1 cellular context compared by ENCODE assay signal in the genomic region with DNA sequence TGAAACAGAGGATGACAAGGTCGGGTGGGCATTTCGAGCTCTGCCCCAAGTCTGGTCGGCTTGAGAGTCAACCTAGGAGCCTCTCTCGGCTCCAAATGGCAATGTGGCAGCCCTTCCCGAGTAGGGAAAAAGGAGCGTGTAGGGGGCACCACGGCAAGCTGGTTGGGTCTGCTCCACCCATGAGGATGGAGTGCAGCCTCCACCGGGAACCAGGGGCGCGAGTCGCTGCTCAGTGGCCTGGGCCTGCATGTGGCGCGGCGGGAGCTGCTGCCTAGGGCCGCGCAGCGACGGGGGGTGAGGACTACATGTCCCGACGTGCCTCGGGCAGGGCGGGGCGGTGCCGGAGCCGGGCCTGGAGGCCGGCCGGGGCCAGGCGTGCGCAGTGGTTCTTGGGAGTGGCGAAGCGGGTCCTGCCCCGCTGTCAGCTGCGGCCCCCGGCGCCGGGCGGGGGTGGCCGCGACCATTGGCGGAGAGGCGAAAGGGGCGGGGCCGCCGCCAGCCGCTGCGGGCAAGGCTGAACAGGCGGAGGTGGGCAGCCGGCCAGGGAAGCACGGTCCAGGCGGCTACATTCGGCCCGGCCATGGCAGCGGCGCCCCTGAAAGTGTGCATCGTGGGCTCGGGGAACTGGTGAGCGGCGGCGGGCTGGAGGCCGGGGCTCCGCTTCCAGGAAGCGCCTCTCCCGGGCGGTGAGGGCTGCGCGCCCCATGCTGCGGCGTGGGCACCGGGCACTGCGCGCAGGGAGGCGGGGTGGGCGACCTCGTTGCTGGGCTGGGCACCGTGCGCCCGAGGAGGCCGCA.
TF ChIP-seq lines count a peak whose summit lies in the region.

GPD1L (plus strand) TSS at position 489 of the 797 bp plus-strand sequence; CDS start at position 581, 92 bp downstream.

TF ChIP-seq in HepG2, 621 proteins besides CTCF, POLR2A, EP300 and RAD21 (continued from another document and continues in another):
- TF ChIP-seq U2AF2 (IDR thresholded peaks at IDR 0.05; ENCODE audit: low read depth, low read length): no peak
- no peak for TF ChIP-seq ZNF775 (CRISPR knock-in tag; IDR thresholded peaks at IDR 0.05; ENCODE audit: borderline replicate concordance)
- TF ChIP-seq ZNF629 (CRISPR knock-in tag; conservative IDR thresholded peaks at IDR 0.05): no peak
- TF ChIP-seq XRCC5 (optimal IDR thresholded peaks at IDR 0.05; ENCODE audit: low read length): peak; percentile 28
- TF ChIP-seq ZNF496 (CRISPR knock-in tag; IDR thresholded peaks at IDR 0.05; ENCODE audit: insufficient replicate concordance): no peak
- TF ChIP-seq ZNF607 (CRISPR knock-in tag; IDR thresholded peaks at IDR 0.05; ENCODE audit: borderline replicate concordance): no peak; the same call in 1 of the 2 replicates
- TF ChIP-seq HDAC2 (CRISPR knock-in tag; IDR thresholded peaks at IDR 0.05): peak; percentile 43
- TF ChIP-seq, protein P1, sequence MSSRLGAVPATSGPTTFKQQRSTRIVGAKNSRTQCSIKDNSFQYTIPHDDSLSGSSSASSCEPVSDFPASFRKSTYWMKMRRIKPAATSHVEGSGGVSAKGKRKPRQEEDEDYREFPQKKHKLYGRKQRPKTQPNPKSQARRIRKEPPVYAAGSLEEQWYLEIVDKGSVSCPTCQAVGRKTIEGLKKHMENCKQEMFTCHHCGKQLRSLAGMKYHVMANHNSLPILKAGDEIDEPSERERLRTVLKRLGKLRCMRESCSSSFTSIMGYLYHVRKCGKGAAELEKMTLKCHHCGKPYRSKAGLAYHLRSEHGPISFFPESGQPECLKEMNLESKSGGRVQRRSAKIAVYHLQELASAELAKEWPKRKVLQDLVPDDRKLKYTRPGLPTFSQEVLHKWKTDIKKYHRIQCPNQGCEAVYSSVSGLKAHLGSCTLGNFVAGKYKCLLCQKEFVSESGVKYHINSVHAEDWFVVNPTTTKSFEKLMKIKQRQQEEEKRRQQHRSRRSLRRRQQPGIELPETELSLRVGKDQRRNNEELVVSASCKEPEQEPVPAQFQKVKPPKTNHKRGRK (CRISPR knock-in tag; IDR thresholded peaks at IDR 0.05): no peak
- no peak for TF ChIP-seq ZFP36L1 (CRISPR knock-in tag; IDR thresholded peaks at IDR 0.05)
- TF ChIP-seq ZNF772 (CRISPR knock-in tag; IDR thresholded peaks at IDR 0.05): peak; percentile 86; the same call in 1 of the 2 replicates
- TF ChIP-seq NBN (conservative IDR thresholded peaks at IDR 0.05): no peak
- TF ChIP-seq ZNF382 (CRISPR knock-in tag; IDR thresholded peaks at IDR 0.05; ENCODE audit: borderline replicate concordance): no peak
- no peak for TF ChIP-seq ARNT (IDR thresholded peaks at IDR 0.05)
- TF ChIP-seq ZSCAN21 (CRISPR knock-in tag; IDR thresholded peaks at IDR 0.05; ENCODE audit: borderline replicate concordance): no peak; the same call in 1 of the 2 replicates
- TF ChIP-seq ZNF501 (CRISPR knock-in tag; IDR thresholded peaks at IDR 0.05): peak; percentile 57
- TF ChIP-seq ZNF724P (CRISPR knock-in tag; IDR thresholded peaks at IDR 0.05; ENCODE audit: borderline replicate concordance): peak; percentile 34; the same call in 1 of the 2 replicates
- peak; percentile 66; the same call in 1 of the 2 replicates for TF ChIP-seq HOXD1 (CRISPR knock-in tag; IDR thresholded peaks at IDR 0.05)
- TF ChIP-seq PATZ1 (CRISPR knock-in tag; IDR thresholded peaks at IDR 0.05): peak; percentile 69
- no peak for TF ChIP-seq ATM (IDR thresholded peaks at IDR 0.05; ENCODE audit: borderline replicate concordance)
- no peak for TF ChIP-seq CHD4 (IDR thresholded peaks at IDR 0.05; ENCODE audit: borderline replicate concordance, low read length)
- no peak for TF ChIP-seq ZMAT5 (CRISPR knock-in tag; IDR thresholded peaks at IDR 0.05; ENCODE audit: borderline replicate concordance, low read depth)
- peak; percentile 83; the same call in 1 of the 2 replicates for TF ChIP-seq ZNF788 (CRISPR knock-in tag; IDR thresholded peaks at IDR 0.05; ENCODE audit: borderline replicate concordance)
- no peak for TF ChIP-seq NFE2L2 (IDR thresholded peaks at IDR 0.05; ENCODE audit: low read length)
- TF ChIP-seq, protein P2, sequence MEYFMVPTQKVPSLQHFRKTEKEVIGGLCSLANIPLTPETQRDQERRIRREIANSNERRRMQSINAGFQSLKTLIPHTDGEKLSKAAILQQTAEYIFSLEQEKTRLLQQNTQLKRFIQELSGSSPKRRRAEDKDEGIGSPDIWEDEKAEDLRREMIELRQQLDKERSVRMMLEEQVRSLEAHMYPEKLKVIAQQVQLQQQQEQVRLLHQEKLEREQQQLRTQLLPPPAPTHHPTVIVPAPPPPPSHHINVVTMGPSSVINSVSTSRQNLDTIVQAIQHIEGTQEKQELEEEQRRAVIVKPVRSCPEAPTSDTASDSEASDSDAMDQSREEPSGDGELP (IDR thresholded peaks at IDR 0.05; ENCODE audit: borderline replicate concordance, low read depth): peak; percentile 85; the same call in 1 of the 2 replicates
- no peak; the same call in 1 of the 2 replicates for TF ChIP-seq ZNF276 (CRISPR knock-in tag; IDR thresholded peaks at IDR 0.05; ENCODE audit: low read depth)
- no peak for TF ChIP-seq SCMH1 (CRISPR knock-in tag; IDR thresholded peaks at IDR 0.05; ENCODE audit: borderline replicate concordance)
- peak; percentile 91 for TF ChIP-seq SP4 (CRISPR knock-in tag; IDR thresholded peaks at IDR 0.05)
- TF ChIP-seq ZFY (CRISPR knock-in tag; IDR thresholded peaks at IDR 0.05): peak; percentile 99
- TF ChIP-seq HNRNPL (IDR thresholded peaks at IDR 0.05; ENCODE audit: low read depth, low read length): peak; percentile 57; the same call in 1 of the 2 replicates
- TF ChIP-seq FOXM1 (CRISPR knock-in tag; IDR thresholded peaks at IDR 0.05): no peak
- peak; percentile 55; the same call in 1 of the 2 replicates for TF ChIP-seq SP5 (CRISPR knock-in tag; IDR thresholded peaks at IDR 0.05; ENCODE audit: borderline replicate concordance, low read depth)
- TF ChIP-seq PITX1 (CRISPR knock-in tag; IDR thresholded peaks at IDR 0.05): no peak
- TF ChIP-seq SRSF4 (IDR thresholded peaks at IDR 0.05; ENCODE audit: low read depth, low read length, poor library complexity, severe bottlenecking): no peak
- no peak for TF ChIP-seq ZNF891 (CRISPR knock-in tag; IDR thresholded peaks at IDR 0.05)
- TF ChIP-seq HNF1A (IDR thresholded peaks at IDR 0.05; ENCODE audit: low read depth): no peak
- TF ChIP-seq HNF1A (CRISPR knock-in tag; IDR thresholded peaks at IDR 0.05; ENCODE audit: borderline replicate concordance): peak; percentile 53; the same call in 1 of the 2 replicates
- TF ChIP-seq, protein P3, sequence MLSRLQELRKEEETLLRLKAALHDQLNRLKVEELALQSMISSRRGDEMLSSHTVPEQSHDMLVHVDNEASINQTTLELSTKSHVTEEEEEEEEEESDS (CRISPR knock-in tag; IDR thresholded peaks at IDR 0.05; ENCODE audit: borderline replicate concordance): no peak
- TF ChIP-seq TEAD3 (CRISPR knock-in tag; optimal IDR thresholded peaks at IDR 0.05; ENCODE audit: borderline replicate concordance): no peak
- TF ChIP-seq, protein P4, sequence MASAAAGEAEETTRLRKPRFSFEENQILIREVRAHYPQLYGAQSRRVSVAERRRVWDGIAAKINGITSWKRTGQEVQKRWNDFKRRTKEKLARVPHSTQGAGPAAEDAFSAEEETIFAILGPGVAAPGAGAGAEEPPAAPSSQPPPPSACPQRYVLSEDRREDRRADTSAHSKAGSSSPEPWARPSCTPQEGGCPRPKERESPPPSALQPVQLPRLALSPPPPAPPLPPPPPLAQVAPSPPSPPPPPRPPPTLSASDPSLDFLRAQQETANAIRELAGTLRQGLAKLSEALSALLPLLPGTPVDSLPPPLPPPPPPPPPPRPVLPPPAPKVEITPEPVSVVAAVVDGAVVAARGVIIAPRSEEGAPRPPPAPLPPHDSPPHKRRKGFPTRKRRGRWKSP (CRISPR knock-in tag; IDR thresholded peaks at IDR 0.05): peak; percentile 8; the same call in 1 of the 2 replicates
- TF ChIP-seq EED (CRISPR knock-in tag; IDR thresholded peaks at IDR 0.05): peak; percentile 74; the same call in 1 of the 2 replicates
- TF ChIP-seq CREM (IDR thresholded peaks at IDR 0.05): no peak
- TF ChIP-seq CREM (CRISPR knock-in tag; IDR thresholded peaks at IDR 0.05): no peak
- no peak for TF ChIP-seq IKZF4 (CRISPR knock-in tag; IDR thresholded peaks at IDR 0.05; ENCODE audit: borderline replicate concordance, low read depth, not compliant biosample characterization)
- TF ChIP-seq ZHX1 (CRISPR knock-in tag; IDR thresholded peaks at IDR 0.05; ENCODE audit: low read depth): no peak; the same call in 1 of the 2 replicates
- no peak for TF ChIP-seq SOX5 (CRISPR knock-in tag; IDR thresholded peaks at IDR 0.05; ENCODE audit: borderline replicate concordance)
- TF ChIP-seq NR2C2 (CRISPR knock-in tag; IDR thresholded peaks at IDR 0.05; ENCODE audit: borderline replicate concordance): peak; percentile 79; the same call in 1 of the 2 replicates
